29 cellular contexts compared by ENCODE assay signal in the genomic region with DNA sequence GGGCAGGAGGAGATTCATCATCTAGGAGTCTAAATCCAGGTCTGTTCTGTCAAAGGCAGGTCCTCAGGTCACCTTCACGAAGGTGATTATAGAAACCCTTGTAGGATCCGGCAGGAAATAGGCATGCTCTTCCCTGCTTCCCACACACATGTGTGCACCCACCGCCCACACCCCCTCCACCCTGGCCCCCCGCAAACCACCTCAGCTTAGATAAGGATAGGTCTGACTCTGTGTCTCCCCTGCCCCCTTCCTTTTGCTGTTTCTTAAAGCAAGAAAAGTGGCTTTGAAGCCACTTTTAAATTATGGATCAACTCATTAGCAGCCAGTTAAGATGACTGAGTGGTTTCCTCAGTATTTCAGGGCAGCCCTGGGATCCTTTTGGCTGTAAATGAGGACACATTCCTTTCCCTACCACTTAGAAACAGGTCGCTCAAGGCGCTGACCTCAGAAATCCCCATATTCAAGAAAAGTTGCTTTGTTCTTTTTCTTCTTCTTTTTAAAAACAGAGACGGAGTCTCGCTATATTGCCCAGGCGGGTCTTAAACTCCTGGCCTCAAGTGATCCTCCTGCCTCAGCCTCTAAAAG. TPM values are rescaled to one million over a fixed set of nuclear protein-coding genes. Genes with fewer than 3 reads are reported as not detected.
DNase-seq lines count a peak whose midpoint lies in the region; ATAC-seq and TF ChIP-seq lines count a peak whose summit lies in the region.
"Had no signal": no experiment of that assay in that cellular context is flagged by ENCODE, and none has a peak within 500 bp of the region (broad histone marks: within the 10 kb centered on the region; RNA-seq: fewer than 3 reads in every experiment).

No MANE protein-coding gene starts in this region.

- H3K27me3 Mint-ChIP-seq in WTC11 (ENCODE audit: low read depth): peaks cover 12% of the 10 kb centered on the region; the same call in 1 of the 2 replicates
- H3K27me3 Mint-ChIP-seq in activated T-cell treated with anti-CD3 and anti-CD28 coated beads, Interleukin-2, amount 50 U/mL, for 72 hours (ENCODE audit: low read depth): peaks cover 3% of the 10 kb centered on the region

- H3K27ac Mint-ChIP-seq in WTC11: peak overlapping the region; percentile 64
- H3K27ac Mint-ChIP-seq in activated T-cell treated with anti-CD3 and anti-CD28 coated beads, Interleukin-2, amount 50 U/mL, for 72 hours: no peak overlapping the region
- H3K27ac Mint-ChIP-seq: CD8-positive, alpha-beta T cell had no signal

- no peaks in the 10 kb centered on the region for H3K27me3 ChIP-seq in H7 (ENCODE audit: control insufficient read depth, insufficient read depth, low read length)
- H3K27me3 ChIP-seq in iPS DF 6.9 (ENCODE audit: control insufficient read depth, insufficient read depth, low read length): no peaks in the 10 kb centered on the region
- H3K27me3 ChIP-seq: Peyer's patch had no signal

- H3K4me1 ChIP-seq in iPS DF 6.9 (ENCODE audit: control insufficient read depth, insufficient read depth, low read length): peaks cover 4% of the 10 kb centered on the region; the same call in 1 of the 2 replicates
- H3K4me1 ChIP-seq: Peyer's patch had no signal

- H3K9me3 Mint-ChIP-seq in WTC11: peaks cover 28% of the 10 kb centered on the region
- H3K9me3 Mint-ChIP-seq in activated T-cell treated with anti-CD3 and anti-CD28 coated beads, Interleukin-2, amount 50 U/mL, for 72 hours: peaks cover 0 to 7% of the 10 kb centered on the region in 2 donors

- no peak overlapping the region for H3K27ac ChIP-seq in iPS DF 6.9 (ENCODE audit: low read length)
- H3K27ac ChIP-seq: HL-60, Peyer's patch had no signal

- H3K36me3 Mint-ChIP-seq in WTC11: peaks cover 10% of the 10 kb centered on the region
- H3K36me3 Mint-ChIP-seq in activated T-cell treated with anti-CD3 and anti-CD28 coated beads, Interleukin-2, amount 50 U/mL, for 72 hours (ENCODE audit: insufficient read depth in 2 of 2): peaks cover 0 to 2% of the 10 kb centered on the region in 2 donors
- H3K36me3 Mint-ChIP-seq: CD8-positive, alpha-beta T cell had no signal

- no CpG with 5 or more reads among the region's 9 CpGs for WGBS in iPS DF 6.9 (ENCODE audit: insufficient coverage, insufficient read length)

- peak; percentile 79 for ATAC-seq in WTC11
- ATAC-seq in activated T-cell treated with anti-CD3 and anti-CD28 coated beads, Interleukin-2, amount 50 U/mL, for 72 hours (replicated peaks in 1 of 2): no peak
- ATAC-seq: CD8-positive, alpha-beta T cell; HCT116; K562 had no signal

- H3K36me3 ChIP-seq in H7 (replicated peaks; ENCODE audit: control insufficient read depth, insufficient read depth, low read length): no peaks in the 10 kb centered on the region
- no peaks in the 10 kb centered on the region for H3K36me3 ChIP-seq in iPS DF 6.9 (ENCODE audit: control insufficient read depth, insufficient read depth, low read length)
- H3K36me3 ChIP-seq: Peyer's patch had no signal

- no peak overlapping the region for H3K4me3 ChIP-seq in H7 (ENCODE audit: insufficient read depth, low read depth, low read length)
- H3K4me3 ChIP-seq in iPS DF 6.9 (ENCODE audit: low read length): no peak overlapping the region
- H3K4me3 ChIP-seq: K562, Peyer's patch had no signal

- peak; percentile 62 for DNase-seq in H7
- DNase-seq in WTC11 (ENCODE audit: low spot score): no peak
- DNase-seq in iPS DF 6.9 (ENCODE audit: low read depth, low spot score): peak; percentile 35
- no peak for DNase-seq in activated CD4-positive, alpha-beta T cell treated with anti-CD3 and anti-CD28 coated beads, Interleukin-2, amount 50 U/mL, for 48 hours
- DNase-seq in HUDEP-2 (lab: John Stamatoyannopoulos, UW; ENCODE audit: unreplicated experiment in 76 of 76): no peak
- no peak for DNase-seq in activated CD4-positive, alpha-beta T cell treated with anti-CD3 and anti-CD28 coated beads for 4 hours
- no peak for DNase-seq in activated T-cell treated with anti-CD3 and anti-CD28 coated beads, Interleukin-2, amount 50 U/mL, for 72 hours
- DNase-seq: AML-193, C1 segment of cervical spinal cord, DMS 273 treated with DMSO at 0.1 percent for 48 hours, DND-41, Kasumi-1, NCI-H1092 treated with DMSO at 0.1 percent for 48 hours, NCI-H1436, NCI-H187, NCI-H2081 treated with DMSO at 0.1 percent for 48 hours, NCI-H2171, NCI-H226, NCI-H510A, NCI-H69, OCI-M1, Peyer's patch, SHP77 treated with DMSO at 0.1 percent for 48 hours, SW 1271 had no signal

- CTCF ChIA-PET in WTC11 (lab: Charles Lee): no interaction called here

- H3K9me3 ChIP-seq in iPS DF 6.9 (ENCODE audit: control insufficient read depth, insufficient read depth, low read length): no peaks in the 10 kb centered on the region
- H3K9me3 ChIP-seq: Peyer's patch had no signal

- POLR2A ChIA-PET in WTC11 (lab: Charles Lee): no interaction called here

- no peak overlapping the region for H3K4me3 Mint-ChIP-seq in WTC11
- H3K4me3 Mint-ChIP-seq in activated T-cell treated with anti-CD3 and anti-CD28 coated beads, Interleukin-2, amount 50 U/mL, for 72 hours: no peak overlapping the region
- H3K4me3 Mint-ChIP-seq: CD8-positive, alpha-beta T cell had no signal

- no peak for TF ChIP-seq CTCF in WTC11 (IDR thresholded peaks at IDR 0.05)

- peaks cover 21% of the 10 kb centered on the region for H3K4me1 Mint-ChIP-seq in WTC11
- no peaks in the 10 kb centered on the region for H3K4me1 Mint-ChIP-seq in activated T-cell treated with anti-CD3 and anti-CD28 coated beads, Interleukin-2, amount 50 U/mL, for 72 hours (ENCODE audit: low read depth)

TF ChIP-seq in WTC11, 78 proteins besides CTCF, POLR2A, EP300 and RAD21:
- TF ChIP-seq TEAD4 (CRISPR knock-in tag; IDR thresholded peaks at IDR 0.05) (no peak), ZNF121 (CRISPR knock-in tag; IDR thresholded peaks at IDR 0.05) (0 out of 2 replicates have a peak, but pooled peaks have one; percentile 52)

RNA-seq across cellular contexts. Expression of a gene that starts 14.5 kb away (rescaled TPM):
- total RNA-seq in H7 (2014; rRNA removed; shearing (Covaris generic)): not detected in 2 replicates
- not detected in 3 replicates for total RNA-seq in WTC11 (2021)
- not detected for total RNA-seq in activated T-cell treated with anti-CD3 and anti-CD28 coated beads, Interleukin-2, amount 50 U/mL, for 72 hours
- total RNA-seq: CD8-positive, alpha-beta T cell; K562; M059J; Peyer's patch had no signal

RNA-seq across cellular contexts. Expression of a gene that starts 36.8 kb away (rescaled TPM):
- 0.11 and 0.48 TPM in 2 replicates for total RNA-seq in H7 (2014; rRNA removed; shearing (Covaris generic))
- total RNA-seq in WTC11 (2021): 0.22 to 0.30 TPM (median 0.30 TPM) in 3 replicates
- not detected for total RNA-seq in activated T-cell treated with anti-CD3 and anti-CD28 coated beads, Interleukin-2, amount 50 U/mL, for 72 hours
- total RNA-seq: CD8-positive, alpha-beta T cell had no signal

Comparison
In these comparisons a context has a peak if more than half of its experiments do, and no peak if none do; other contexts are left out.
1. DNase-seq: peak in H7 (single experiment) and iPS DF 6.9 (single experiment); none in WTC11 (single experiment), activated CD4-positive, alpha-beta T cell treated with anti-CD3 and anti-CD28 coated beads, Interleukin-2, amount 50 U/mL, for 48 hours (0 of 2), HUDEP-2 (0 of 76), activated CD4-positive, alpha-beta T cell treated with anti-CD3 and anti-CD28 coated beads for 4 hours (0 of 2) and activated T-cell treated with anti-CD3 and anti-CD28 coated beads, Interleukin-2, amount 50 U/mL, for 72 hours (0 of 2).